Comparison of ENCODE assay signal across 14 cellular contexts in the genomic region with DNA sequence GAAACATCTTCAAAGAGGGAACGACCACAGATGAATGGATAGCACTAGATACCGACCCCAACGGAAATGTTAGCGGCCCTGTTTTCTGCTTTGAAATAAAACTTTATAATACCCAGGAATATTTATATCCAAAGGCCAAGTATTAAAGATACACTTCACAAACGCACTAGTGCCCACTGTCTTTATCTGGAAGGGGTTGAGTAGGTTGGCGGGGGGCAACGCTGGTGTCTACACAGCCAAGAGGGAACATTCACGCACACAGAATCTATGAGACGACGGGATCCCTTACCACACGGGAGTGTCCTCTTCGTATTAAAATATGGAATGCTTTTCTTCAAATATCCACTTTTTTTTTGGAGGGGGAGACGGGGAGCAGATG. TPM values are rescaled to one million over a fixed set of nuclear protein-coding genes. Genes with fewer than 3 reads are reported as not detected.
A peak's percentile ranks its signal among the peaks of the same experiment; 100 is the strongest.
DNase-seq lines count a peak whose midpoint lies in the region; ATAC-seq, FAIRE-seq and TF ChIP-seq lines count a peak whose summit lies in the region.
"Had no signal": no experiment of that assay in that cellular context is flagged by ENCODE, and none has a peak within 500 bp of the region (broad histone marks: within the 10 kb centered on the region; RNA-seq: fewer than 3 reads in every experiment).

No MANE protein-coding gene starts in this region.

- intact Hi-C loops in aorta (cut with DNase I), result loop anchor here in 1 of 2 donors (5.0 kb wide), 1 partner anchor 221 kb away; no protein-coding TSS in a partner anchor
- intact Hi-C loops in pancreas (cut with DNase I), result no loop called here

- no peaks in the 10 kb centered on the region for H3K36me3 ChIP-seq in muscle layer of duodenum (ENCODE audit: control insufficient read depth in 1 of 2, insufficient read depth in 2 of 2, low read length in 2 of 2)
- H3K36me3 ChIP-seq in aorta (ENCODE audit: control insufficient read depth in 1 of 2, insufficient read depth in 2 of 2, low read length in 1 of 2), result no peaks in the 10 kb centered on the region
- H3K36me3 ChIP-seq in pancreas, result no peaks in the 10 kb centered on the region

- WGBS in aorta, 2 donors, result 30 to 35% methylated on average over 13 of the region's 13 CpGs
- 53 to 56% methylated on average over 13 of the region's 13 CpGs for WGBS in pancreas, 2 donors

- H3K9me3 Mint-ChIP-seq in stimulated activated naive CD8-positive, alpha-beta T cell treated with anti-CD3 and anti-CD28 coated beads, Interleukin-15, Interleukin-2, amounts not matched to agents 100 ng/mL and 50 ng/mL, for 24 hours, result peaks cover 3% of the 10 kb centered on the region

- H3K4me1 Mint-ChIP-seq in stimulated activated naive CD8-positive, alpha-beta T cell treated with anti-CD3 and anti-CD28 coated beads, Interleukin-15, Interleukin-2, amounts not matched to agents 100 ng/mL and 50 ng/mL, for 24 hours (ENCODE audit: low read depth), result peaks cover 30% of the 10 kb centered on the region

- H3K4me3 Mint-ChIP-seq in stimulated activated naive CD8-positive, alpha-beta T cell treated with anti-CD3 and anti-CD28 coated beads, Interleukin-15, Interleukin-2, amounts not matched to agents 100 ng/mL and 50 ng/mL, for 24 hours, result no peak overlapping the region

- no peak for ATAC-seq in stimulated activated naive CD8-positive, alpha-beta T cell treated with anti-CD3 and anti-CD28 coated beads, Interleukin-15, Interleukin-2, amounts not matched to agents 100 U/mL and 50 U/mL, for 24 hours
- no peak for ATAC-seq in aorta (ENCODE audit: low FRiP score)
- no peak for ATAC-seq in GM21526 (IDR thresholded peaks at IDR 0.05; ENCODE audit: low FRiP score, unreplicated experiment)
- ATAC-seq in pancreas, result no peak

- peaks cover 88% of the 10 kb centered on the region for H3K27me3 Mint-ChIP-seq in stimulated activated naive CD8-positive, alpha-beta T cell treated with anti-CD3 and anti-CD28 coated beads, Interleukin-15, Interleukin-2, amounts not matched to agents 100 ng/mL and 50 ng/mL, for 24 hours

- H3K4me1 ChIP-seq in muscle layer of duodenum (ENCODE audit: control insufficient read depth in 1 of 2, insufficient read depth in 2 of 2, low read length in 2 of 2) (peaks cover 0 to 5% of the 10 kb centered on the region in 2 donors), aorta (ENCODE audit: control insufficient read depth in 1 of 2, insufficient read depth in 2 of 2, low read length in 2 of 2) (no peaks in the 10 kb centered on the region), pancreas (no peaks in the 10 kb centered on the region)

- no peak for FAIRE-seq in pancreas (lab: Jason Lieb, UNC)
- FAIRE-seq: astrocyte had no signal

- H3K4me3 ChIP-seq in coronary artery (peak overlapping the region; percentile 87), muscle layer of duodenum (ENCODE audit: low read depth in 1 of 2, low read length in 2 of 2) (peak overlapping the region; percentile 84 to 93), aorta (ENCODE audit: low read length in 2 of 2) (peak overlapping the region; percentile 86 to 97), pancreas (peak overlapping the region in 2 of 4 donors; percentile 43 to 57)

- no peak for TF ChIP-seq CTCF in coronary artery (IDR thresholded peaks at IDR 0.05)
- TF ChIP-seq CTCF in pancreas (IDR thresholded peaks at IDR 0.05), result no peak

- H3K27ac ChIP-seq in coronary artery (peak overlapping the region; percentile 95 to 99), muscle layer of duodenum (ENCODE audit: low read length) (peak overlapping the region; percentile 91), aorta (ENCODE audit: low read depth in 1 of 2, low read length in 2 of 2) (peak overlapping the region; percentile 12 to 76), pancreas (no peak overlapping the region)

- peak overlapping the region; percentile 52 for H3K27ac Mint-ChIP-seq in stimulated activated naive CD8-positive, alpha-beta T cell treated with anti-CD3 and anti-CD28 coated beads, Interleukin-15, Interleukin-2, amounts not matched to agents 100 ng/mL and 50 ng/mL, for 24 hours

- H3K9me3 ChIP-seq in muscle layer of duodenum (ENCODE audit: control insufficient read depth in 1 of 2, low read length in 2 of 2) (no peaks in the 10 kb centered on the region), aorta (ENCODE audit: control insufficient read depth, low read length) (no peaks in the 10 kb centered on the region), pancreas (no peaks in the 10 kb centered on the region)

- no peak for DNase-seq in stimulated activated naive CD8-positive, alpha-beta T cell treated with anti-CD3 and anti-CD28 coated beads, Interleukin-15, Interleukin-2, amounts not matched to agents 100 U/mL and 50 U/mL, for 24 hours
- DNase-seq in coronary artery (ENCODE audit: low spot score), result no peak
- no peak for DNase-seq in aorta
- no peak for DNase-seq in cerebellar nuclear complex (lab: John Stamatoyannopoulos, UW)
- no peak for DNase-seq in pancreas
- DNase-seq: hippocampal formation; Karpas-422; NCI-H1694 treated with DMSO at 0.1 percent for 48 hours; NCI-H69; stimulated activated CD4-positive, alpha-beta T cell treated with anti-CD3 and anti-CD28 coated beads, Interleukin-4, amount 100 ng/mL, for 1 hour had no signal

- peaks cover 16% of the 10 kb centered on the region for H3K36me3 Mint-ChIP-seq in stimulated activated naive CD8-positive, alpha-beta T cell treated with anti-CD3 and anti-CD28 coated beads, Interleukin-15, Interleukin-2, amounts not matched to agents 100 ng/mL and 50 ng/mL, for 24 hours (ENCODE audit: low read depth)

- H3K27me3 ChIP-seq in muscle layer of duodenum (ENCODE audit: low read depth, low read length) (peaks cover 73% of the 10 kb centered on the region), aorta (ENCODE audit: control insufficient read depth in 1 of 2, insufficient read depth in 2 of 2, low read length in 1 of 2) (no peaks in the 10 kb centered on the region), pancreas (peaks cover 0 to 24% (median 12%) of the 10 kb centered on the region in 4 donors)

RNA-seq across cellular contexts. Expression of gene HAND2, which starts 3.3 kb away (rescaled TPM):
- 10 to 100 TPM in 1 of 2 donors, 1 to 10 TPM in 1; 5.2 to 19.5 TPM for total RNA-seq in aorta
- 10 to 100 TPM; 17.0 to 36.7 TPM for polyA plus RNA-seq in aorta
- total RNA-seq in pancreas, result 10 to 100 TPM in 1 of 6 donors, 1 to 10 TPM in 5; 1.7 to 11.4 (median 2.7) TPM
- polyA plus RNA-seq in pancreas, result 1 to 10 TPM; 3.8 to 5.0 TPM
- total RNA-seq: astrocyte had no signal

Comparison
In these comparisons a context has a peak if more than half of its experiments do, and no peak if none do; other contexts are left out.
1. H3K27ac ChIP-seq: peak in coronary artery (2 of 2), muscle layer of duodenum (single experiment) and aorta (2 of 2); none in pancreas (0 of 4).